In the genomic region with DNA sequence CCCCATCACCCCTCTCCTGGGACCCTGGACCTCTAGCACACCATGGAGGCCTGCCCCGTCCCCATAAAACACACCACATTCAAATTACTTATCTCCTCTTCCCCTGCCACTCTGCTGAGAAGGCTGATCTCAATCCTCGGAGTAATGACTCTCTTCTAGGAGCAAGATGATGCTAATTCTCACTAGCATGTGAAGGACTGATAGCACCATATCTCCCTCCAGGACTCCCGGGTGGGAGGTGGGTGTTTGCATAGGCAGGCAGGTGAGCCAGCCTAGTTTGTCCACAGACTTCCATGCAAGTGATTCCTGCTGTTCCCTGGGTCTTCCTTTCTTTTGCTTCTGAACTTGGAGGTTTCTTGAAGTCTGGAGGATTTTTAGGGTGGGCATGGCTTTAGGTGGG, we compare ENCODE assay signal across 1 cellular context.
TF ChIP-seq lines count a peak whose summit lies in the region.

No MANE protein-coding gene starts in this region.

TF ChIP-seq in K562, 482 proteins besides CTCF, POLR2A, EP300 and RAD21 (continued from another document and continues in another):
- TF ChIP-seq JUND (IDR thresholded peaks at IDR 0.05; ENCODE audit: borderline replicate concordance, low read depth, low read length) (peak; percentile 40; the same call in 1 of the 2 replicates), JUND (tag; IDR thresholded peaks at IDR 0.05; ENCODE audit: borderline replicate concordance, low read depth, low read length) (peak; percentile 58; the same call in 1 of the 3 replicates), MEF2A (IDR thresholded peaks at IDR 0.05; ENCODE audit: control insufficient read depth, low read depth, low read length) (no peak), MTA1 (IDR thresholded peaks at IDR 0.05; ENCODE audit: borderline replicate concordance) (no peak), CTBP1 (IDR thresholded peaks at IDR 0.05; ENCODE audit: borderline replicate concordance) (peak; percentile 64; the same call in 1 of the 2 replicates), ZNF57 (CRISPR knock-in tag; IDR thresholded peaks at IDR 0.05) (no peak), MEIS2 (IDR thresholded peaks at IDR 0.05; ENCODE audit: partially characterized antibody) (peak; percentile 25), MECOM (CRISPR knock-in tag; IDR thresholded peaks at IDR 0.05) (no peak), NR1H2 (CRISPR knock-in tag; IDR thresholded peaks at IDR 0.05) (no peak), RAD51 (IDR thresholded peaks at IDR 0.05; ENCODE audit: borderline replicate concordance, low read depth) (no peak), GTF2F1 (IDR thresholded peaks at IDR 0.05; ENCODE audit: low read depth, low read length) (no peak), HOXB6 (CRISPR knock-in tag; IDR thresholded peaks at IDR 0.05; ENCODE audit: borderline replicate concordance) (no peak), CREBBP (IDR thresholded peaks at IDR 0.05; ENCODE audit: low read depth, low read length) (no peak), HSF4 (CRISPR knock-in tag; IDR thresholded peaks at IDR 0.05; ENCODE audit: borderline replicate concordance) (no peak), RFX5 (IDR thresholded peaks at IDR 0.05; ENCODE audit: low read depth, low read length) (no peak), SMARCA4 (IDR thresholded peaks at IDR 0.05) (peak; percentile 79), SNRNP70 (optimal IDR thresholded peaks at IDR 0.05; ENCODE audit: low read depth, low read length) (no peak), ELF2 (CRISPR knock-in tag; IDR thresholded peaks at IDR 0.05) (no peak), SMC3 (conservative IDR thresholded peaks at IDR 0.05; ENCODE audit: insufficient read depth, low read depth, low read length) (no peak), ARNT (IDR thresholded peaks at IDR 0.05) (no peak), POLR3A (IDR thresholded peaks at IDR 0.05; ENCODE audit: borderline replicate concordance, extremely low read depth, insufficient read depth, insufficient read length) (no peak), FUS (optimal IDR thresholded peaks at IDR 0.05; ENCODE audit: low read depth, low read length) (no peak), GATAD2A (IDR thresholded peaks at IDR 0.05) (no peak), FIP1L1 (IDR thresholded peaks at IDR 0.05; ENCODE audit: low read depth, low read length, poor library complexity, severe bottlenecking) (no peak), MCM2 (IDR thresholded peaks at IDR 0.05; ENCODE audit: low read depth) (no peak), SNIP1 (IDR thresholded peaks at IDR 0.05; ENCODE audit: low read depth) (no peak), KDM5B (IDR thresholded peaks at IDR 0.05; ENCODE audit: insufficient replicate concordance, low read depth, low read length) (no peak), SMARCC2 (IDR thresholded peaks at IDR 0.05; ENCODE audit: low read depth) (no peak), ZFP36 (IDR thresholded peaks at IDR 0.05; ENCODE audit: low read depth, low read length, partially characterized antibody) (no peak), ZNF668 (CRISPR knock-in tag; IDR thresholded peaks at IDR 0.05) (no peak), ZNF121 (CRISPR knock-in tag; conservative IDR thresholded peaks at IDR 0.05) (no peak), NFXL1 (CRISPR knock-in tag; IDR thresholded peaks at IDR 0.05) (no peak), TRIM24 (IDR thresholded peaks at IDR 0.05) (peak; percentile 57 to 71; a peak in 2 of 4 replicates), CHD1 (IDR thresholded peaks at IDR 0.05; ENCODE audit: low read length) (no peak), ZNF584 (CRISPR knock-in tag; IDR thresholded peaks at IDR 0.05; ENCODE audit: low read depth) (no peak), MEF2D (tag; conservative IDR thresholded peaks at IDR 0.05; ENCODE audit: low read depth) (no peak), MXI1 (IDR thresholded peaks at IDR 0.05; ENCODE audit: low read depth, low read length) (no peak), FOXP1 (CRISPR knock-in tag; IDR thresholded peaks at IDR 0.05) (no peak), ZEB2 (IDR thresholded peaks at IDR 0.05) (peak; percentile 77), ZNF436 (CRISPR knock-in tag; IDR thresholded peaks at IDR 0.05) (no peak), SRSF3 (IDR thresholded peaks at IDR 0.05; ENCODE audit: insufficient read depth, low read length) (no peak), RCOR1 (IDR thresholded peaks at IDR 0.05; ENCODE audit: borderline replicate concordance in 1 of 2, low read depth in 2 of 2, low read length in 2 of 2) (peak in 1 of 2 experiments; percentile 90; a peak in 2 of 4 replicates), ZC3H11A (IDR thresholded peaks at IDR 0.05; ENCODE audit: low read depth, low read length) (no peak), ZNF551 (CRISPR knock-in tag; IDR thresholded peaks at IDR 0.05) (no peak), TCF3 (CRISPR knock-in tag; IDR thresholded peaks at IDR 0.05) (peak; percentile 91), ZNF23 (CRISPR knock-in tag; IDR thresholded peaks at IDR 0.05) (no peak), POLR2AphosphoS5 (IDR thresholded peaks at IDR 0.05; ENCODE audit: control insufficient read depth, insufficient read depth, low read depth, low read length) (peak; percentile 88), YBX1 (IDR thresholded peaks at IDR 0.05) (no peak)
- TF ChIP-seq, protein P1, sequence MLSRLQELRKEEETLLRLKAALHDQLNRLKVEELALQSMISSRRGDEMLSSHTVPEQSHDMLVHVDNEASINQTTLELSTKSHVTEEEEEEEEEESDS (CRISPR knock-in tag; IDR thresholded peaks at IDR 0.05), result no peak
- TF ChIP-seq, protein P2, sequence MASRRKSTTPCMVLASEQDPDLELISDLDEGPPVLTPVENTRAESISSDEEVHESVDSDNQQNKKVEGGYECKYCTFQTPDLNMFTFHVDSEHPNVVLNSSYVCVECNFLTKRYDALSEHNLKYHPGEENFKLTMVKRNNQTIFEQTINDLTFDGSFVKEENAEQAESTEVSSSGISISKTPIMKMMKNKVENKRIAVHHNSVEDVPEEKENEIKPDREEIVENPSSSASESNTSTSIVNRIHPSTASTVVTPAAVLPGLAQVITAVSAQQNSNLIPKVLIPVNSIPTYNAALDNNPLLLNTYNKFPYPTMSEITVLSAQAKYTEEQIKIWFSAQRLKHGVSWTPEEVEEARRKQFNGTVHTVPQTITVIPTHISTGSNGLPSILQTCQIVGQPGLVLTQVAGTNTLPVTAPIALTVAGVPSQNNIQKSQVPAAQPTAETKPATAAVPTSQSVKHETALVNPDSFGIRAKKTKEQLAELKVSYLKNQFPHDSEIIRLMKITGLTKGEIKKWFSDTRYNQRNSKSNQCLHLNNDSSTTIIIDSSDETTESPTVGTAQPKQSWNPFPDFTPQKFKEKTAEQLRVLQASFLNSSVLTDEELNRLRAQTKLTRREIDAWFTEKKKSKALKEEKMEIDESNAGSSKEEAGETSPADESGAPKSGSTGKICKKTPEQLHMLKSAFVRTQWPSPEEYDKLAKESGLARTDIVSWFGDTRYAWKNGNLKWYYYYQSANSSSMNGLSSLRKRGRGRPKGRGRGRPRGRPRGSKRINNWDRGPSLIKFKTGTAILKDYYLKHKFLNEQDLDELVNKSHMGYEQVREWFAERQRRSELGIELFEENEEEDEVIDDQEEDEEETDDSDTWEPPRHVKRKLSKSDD (conservative IDR thresholded peaks at IDR 0.05; ENCODE audit: low read length), result no peak
- TF ChIP-seq, protein P3, sequence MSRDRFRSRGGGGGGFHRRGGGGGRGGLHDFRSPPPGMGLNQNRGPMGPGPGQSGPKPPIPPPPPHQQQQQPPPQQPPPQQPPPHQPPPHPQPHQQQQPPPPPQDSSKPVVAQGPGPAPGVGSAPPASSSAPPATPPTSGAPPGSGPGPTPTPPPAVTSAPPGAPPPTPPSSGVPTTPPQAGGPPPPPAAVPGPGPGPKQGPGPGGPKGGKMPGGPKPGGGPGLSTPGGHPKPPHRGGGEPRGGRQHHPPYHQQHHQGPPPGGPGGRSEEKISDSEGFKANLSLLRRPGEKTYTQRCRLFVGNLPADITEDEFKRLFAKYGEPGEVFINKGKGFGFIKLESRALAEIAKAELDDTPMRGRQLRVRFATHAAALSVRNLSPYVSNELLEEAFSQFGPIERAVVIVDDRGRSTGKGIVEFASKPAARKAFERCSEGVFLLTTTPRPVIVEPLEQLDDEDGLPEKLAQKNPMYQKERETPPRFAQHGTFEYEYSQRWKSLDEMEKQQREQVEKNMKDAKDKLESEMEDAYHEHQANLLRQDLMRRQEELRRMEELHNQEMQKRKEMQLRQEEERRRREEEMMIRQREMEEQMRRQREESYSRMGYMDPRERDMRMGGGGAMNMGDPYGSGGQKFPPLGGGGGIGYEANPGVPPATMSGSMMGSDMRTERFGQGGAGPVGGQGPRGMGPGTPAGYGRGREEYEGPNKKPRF (IDR thresholded peaks at IDR 0.05; ENCODE audit: low read depth, low read length), result no peak
- TF ChIP-seq, protein P4, sequence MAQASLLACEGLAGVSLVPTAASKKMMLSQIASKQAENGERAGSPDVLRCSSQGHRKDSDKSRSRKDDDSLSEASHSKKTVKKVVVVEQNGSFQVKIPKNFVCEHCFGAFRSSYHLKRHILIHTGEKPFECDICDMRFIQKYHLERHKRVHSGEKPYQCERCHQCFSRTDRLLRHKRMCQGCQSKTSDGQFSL (CRISPR knock-in tag; IDR thresholded peaks at IDR 0.05), result no peak
- TF ChIP-seq, protein P4 (tag; IDR thresholded peaks at IDR 0.05), result no peak
- TF ChIP-seq, protein P5, sequence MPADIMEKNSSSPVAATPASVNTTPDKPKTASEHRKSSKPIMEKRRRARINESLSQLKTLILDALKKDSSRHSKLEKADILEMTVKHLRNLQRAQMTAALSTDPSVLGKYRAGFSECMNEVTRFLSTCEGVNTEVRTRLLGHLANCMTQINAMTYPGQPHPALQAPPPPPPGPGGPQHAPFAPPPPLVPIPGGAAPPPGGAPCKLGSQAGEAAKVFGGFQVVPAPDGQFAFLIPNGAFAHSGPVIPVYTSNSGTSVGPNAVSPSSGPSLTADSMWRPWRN (IDR thresholded peaks at IDR 0.05; ENCODE audit: low read depth), result no peak
- TF ChIP-seq, protein P6, sequence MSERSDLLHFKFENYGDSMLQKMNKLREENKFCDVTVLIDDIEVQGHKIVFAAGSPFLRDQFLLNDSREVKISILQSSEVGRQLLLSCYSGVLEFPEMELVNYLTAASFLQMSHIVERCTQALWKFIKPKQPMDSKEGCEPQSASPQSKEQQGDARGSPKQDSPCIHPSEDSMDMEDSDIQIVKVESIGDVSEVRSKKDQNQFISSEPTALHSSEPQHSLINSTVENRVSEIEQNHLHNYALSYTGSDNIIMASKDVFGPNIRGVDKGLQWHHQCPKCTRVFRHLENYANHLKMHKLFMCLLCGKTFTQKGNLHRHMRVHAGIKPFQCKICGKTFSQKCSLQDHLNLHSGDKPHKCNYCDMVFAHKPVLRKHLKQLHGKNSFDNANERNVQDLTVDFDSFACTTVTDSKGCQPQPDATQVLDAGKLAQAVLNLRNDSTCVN (CRISPR knock-in tag; IDR thresholded peaks at IDR 0.05), result no peak
- TF ChIP-seq, protein P7, sequence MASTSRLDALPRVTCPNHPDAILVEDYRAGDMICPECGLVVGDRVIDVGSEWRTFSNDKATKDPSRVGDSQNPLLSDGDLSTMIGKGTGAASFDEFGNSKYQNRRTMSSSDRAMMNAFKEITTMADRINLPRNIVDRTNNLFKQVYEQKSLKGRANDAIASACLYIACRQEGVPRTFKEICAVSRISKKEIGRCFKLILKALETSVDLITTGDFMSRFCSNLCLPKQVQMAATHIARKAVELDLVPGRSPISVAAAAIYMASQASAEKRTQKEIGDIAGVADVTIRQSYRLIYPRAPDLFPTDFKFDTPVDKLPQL (IDR thresholded peaks at IDR 0.05; ENCODE audit: extremely low read depth, insufficient read length), result no peak
- TF ChIP-seq, protein P8, sequence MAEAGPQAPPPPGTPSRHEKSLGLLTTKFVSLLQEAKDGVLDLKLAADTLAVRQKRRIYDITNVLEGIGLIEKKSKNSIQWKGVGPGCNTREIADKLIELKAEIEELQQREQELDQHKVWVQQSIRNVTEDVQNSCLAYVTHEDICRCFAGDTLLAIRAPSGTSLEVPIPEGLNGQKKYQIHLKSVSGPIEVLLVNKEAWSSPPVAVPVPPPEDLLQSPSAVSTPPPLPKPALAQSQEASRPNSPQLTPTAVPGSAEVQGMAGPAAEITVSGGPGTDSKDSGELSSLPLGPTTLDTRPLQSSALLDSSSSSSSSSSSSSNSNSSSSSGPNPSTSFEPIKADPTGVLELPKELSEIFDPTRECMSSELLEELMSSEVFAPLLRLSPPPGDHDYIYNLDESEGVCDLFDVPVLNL (CRISPR knock-in tag; IDR thresholded peaks at IDR 0.05; ENCODE audit: low read depth), result no peak
- TF ChIP-seq, protein P9, sequence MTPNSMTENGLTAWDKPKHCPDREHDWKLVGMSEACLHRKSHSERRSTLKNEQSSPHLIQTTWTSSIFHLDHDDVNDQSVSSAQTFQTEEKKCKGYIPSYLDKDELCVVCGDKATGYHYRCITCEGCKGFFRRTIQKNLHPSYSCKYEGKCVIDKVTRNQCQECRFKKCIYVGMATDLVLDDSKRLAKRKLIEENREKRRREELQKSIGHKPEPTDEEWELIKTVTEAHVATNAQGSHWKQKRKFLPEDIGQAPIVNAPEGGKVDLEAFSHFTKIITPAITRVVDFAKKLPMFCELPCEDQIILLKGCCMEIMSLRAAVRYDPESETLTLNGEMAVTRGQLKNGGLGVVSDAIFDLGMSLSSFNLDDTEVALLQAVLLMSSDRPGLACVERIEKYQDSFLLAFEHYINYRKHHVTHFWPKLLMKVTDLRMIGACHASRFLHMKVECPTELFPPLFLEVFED (CRISPR knock-in tag; conservative IDR thresholded peaks at IDR 0.05), result no peak
- TF ChIP-seq, protein P10, sequence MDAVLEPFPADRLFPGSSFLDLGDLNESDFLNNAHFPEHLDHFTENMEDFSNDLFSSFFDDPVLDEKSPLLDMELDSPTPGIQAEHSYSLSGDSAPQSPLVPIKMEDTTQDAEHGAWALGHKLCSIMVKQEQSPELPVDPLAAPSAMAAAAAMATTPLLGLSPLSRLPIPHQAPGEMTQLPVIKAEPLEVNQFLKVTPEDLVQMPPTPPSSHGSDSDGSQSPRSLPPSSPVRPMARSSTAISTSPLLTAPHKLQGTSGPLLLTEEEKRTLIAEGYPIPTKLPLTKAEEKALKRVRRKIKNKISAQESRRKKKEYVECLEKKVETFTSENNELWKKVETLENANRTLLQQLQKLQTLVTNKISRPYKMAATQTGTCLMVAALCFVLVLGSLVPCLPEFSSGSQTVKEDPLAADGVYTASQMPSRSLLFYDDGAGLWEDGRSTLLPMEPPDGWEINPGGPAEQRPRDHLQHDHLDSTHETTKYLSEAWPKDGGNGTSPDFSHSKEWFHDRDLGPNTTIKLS (IDR thresholded peaks at IDR 0.05; ENCODE audit: borderline replicate concordance, low read depth), result no peak
